15 cellular contexts compared by ENCODE assay signal in genomic region chr10:59631882-59632281, GRCh38.
DNase-seq lines count a peak whose midpoint lies in the region; ATAC-seq and TF ChIP-seq lines count a peak whose summit lies in the region.
"Had no signal": no experiment of that assay in that cellular context is flagged by ENCODE, and none has a peak within 500 bp of the region (broad histone marks: within the 10 kb centered on the region; RNA-seq: fewer than 3 reads in every experiment).

No MANE protein-coding gene starts in this region.

- no peak overlapping the region for H3K4me3 ChIP-seq in epithelial cell of esophagus (ENCODE audit: low read length)

- H3K4me1 Mint-ChIP-seq in HFFc6 (ENCODE audit: low read depth), result no peaks in the 10 kb centered on the region
- H3K4me1 Mint-ChIP-seq: B cell had no signal

- H3K27ac Mint-ChIP-seq in HFFc6, result no peak overlapping the region
- H3K27ac Mint-ChIP-seq: B cell; CD4-positive, alpha-beta T cell; H9 had no signal

- H3K27me3 Mint-ChIP-seq in HFFc6 (ENCODE audit: insufficient read depth), result peaks cover 7% of the 10 kb centered on the region

- peak; percentile 29 for DNase-seq in NCI-H748 (lab: John Stamatoyannopoulos, UW; ENCODE audit: unreplicated experiment)
- DNase-seq in NCI-H748 treated with DMSO at 0.1 percent for 48 hours (lab: John Stamatoyannopoulos, UW), result no peak
- DNase-seq in OCI-M1 (lab: John Stamatoyannopoulos, UW), result peak; percentile 30
- peak; percentile 50 for DNase-seq in epithelial cell of esophagus (ENCODE audit: low read depth)
- peak; percentile 8 for DNase-seq in renal cortical epithelial cell (ENCODE audit: low read depth)
- no peak for DNase-seq in cardiac septum (ENCODE audit: low spot score)
- DNase-seq in HFFc6, result no peak
- DNase-seq: C1 segment of cervical spinal cord; Calu3; CD4-positive, alpha-beta T cell; DMS 273 treated with DMSO at 0.1 percent for 48 hours; GOT3; H9 had no signal

- TF ChIP-seq CTCF in epithelial cell of esophagus (IDR thresholded peaks at IDR 0.05; ENCODE audit: insufficient read depth, low read depth, low read length, missing control alignments) (no peak), HFFc6 (IDR thresholded peaks at IDR 0.05) (no peak)

- H3K36me3 Mint-ChIP-seq in HFFc6 (ENCODE audit: low read depth), result no peaks in the 10 kb centered on the region

- ATAC-seq in GM21619 (IDR thresholded peaks at IDR 0.05; ENCODE audit: unreplicated experiment), result no peak

- no peaks in the 10 kb centered on the region for H3K9me3 Mint-ChIP-seq in HFFc6
- H3K9me3 Mint-ChIP-seq: CD4-positive, alpha-beta T cell; H9 had no signal

- no peak overlapping the region for H3K4me3 Mint-ChIP-seq in HFFc6
- H3K4me3 Mint-ChIP-seq: B cell; CD4-positive, alpha-beta T cell; H9 had no signal

- intact Hi-C loops in cardiac septum (cut with DNase I), result no loop called here

Comparison
In these comparisons a context has a peak if more than half of its experiments do, and no peak if none do; other contexts are left out.
1. DNase-seq: peak in NCI-H748 (single experiment), OCI-M1 (single experiment), epithelial cell of esophagus (single experiment) and renal cortical epithelial cell (single experiment); none in NCI-H748 treated with DMSO at 0.1 percent for 48 hours (single experiment), cardiac septum (single experiment) and HFFc6 (single experiment).